18 cellular contexts compared by ENCODE assay signal in the genomic region with DNA sequence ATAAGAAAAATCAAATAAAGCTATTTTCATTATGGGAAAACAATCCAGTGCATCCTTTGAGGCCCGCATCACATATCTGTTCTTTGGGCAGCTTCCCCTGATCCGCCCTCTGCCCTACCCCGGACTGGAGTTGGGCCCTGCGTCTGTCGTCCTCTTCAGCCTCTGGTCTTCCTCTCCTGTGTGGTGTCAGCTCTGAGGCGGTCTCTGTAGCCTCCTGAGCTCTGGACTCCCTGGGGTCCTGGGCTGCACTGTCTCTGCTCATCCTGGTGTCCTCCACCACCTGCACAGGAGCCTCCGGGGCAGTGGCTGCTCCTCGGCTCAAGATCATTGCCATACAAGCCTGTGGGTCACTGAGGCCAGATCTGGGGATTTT. TPM values are rescaled to one million over a fixed set of nuclear protein-coding genes. Genes with fewer than 3 reads are reported as not detected.
DNase-seq lines count a peak whose midpoint lies in the region; ATAC-seq and TF ChIP-seq lines count a peak whose summit lies in the region.
"Had no signal": no experiment of that assay in that cellular context is flagged by ENCODE, and none has a peak within 500 bp of the region (broad histone marks: within the 10 kb centered on the region; RNA-seq: fewer than 3 reads in every experiment).

No MANE protein-coding gene starts in this region.

- H3K4me1 Mint-ChIP-seq in neural crest cell (peaks cover 38% of the 10 kb centered on the region), type B pancreatic cell (ENCODE audit: unreplicated experiment) (peaks cover 9% of the 10 kb centered on the region)

- peak overlapping the region; percentile 56 for H3K4me3 Mint-ChIP-seq in neural crest cell
- H3K4me3 Mint-ChIP-seq in type B pancreatic cell = no peak overlapping the region
- H3K4me3 Mint-ChIP-seq: H9 had no signal

- peak overlapping the region; percentile 2; the same call in 1 of the 2 replicates for H3K4me3 ChIP-seq in GM06990 (replicated peaks; ENCODE audit: low read depth, low read length)

- H3K27me3 Mint-ChIP-seq in neural crest cell (ENCODE audit: low read depth) = no peaks in the 10 kb centered on the region
- H3K27me3 Mint-ChIP-seq in type B pancreatic cell = no peaks in the 10 kb centered on the region

- ATAC-seq in HG02642 (IDR thresholded peaks at IDR 0.05; ENCODE audit: poor library complexity, unreplicated experiment) = peak; percentile 35
- ATAC-seq: Panc1, SK-N-SH treated with all-trans-retinoic acid at 6 μM for 48 hours had no signal

- DNase-seq in GM06990 (ENCODE audit: extremely low read depth, insufficient read length) = no peak
- no peak for DNase-seq in neural crest cell (ENCODE audit: low read depth, low spot score)
- no peak for DNase-seq in ACHN
- DNase-seq in central memory CD4-positive, alpha-beta T cell = no peak
- no peak for DNase-seq in NCI-H1092 (lab: John Stamatoyannopoulos, UW)
- DNase-seq in type B pancreatic cell (ENCODE audit: extremely low spot score, unreplicated experiment) = no peak
- DNase-seq: activated CD4-positive, alpha-beta T cell treated with anti-CD3 and anti-CD28 coated beads for 48 hours; activated CD8-positive, alpha-beta memory T cell treated with anti-CD3 and anti-CD28 coated beads, Interleukin-2, amount 50 U/mL, for 4 hours; activated naive CD4-positive, alpha-beta T cell; aorta; H9; IMR-90; NCI-H526 treated with DMSO at 0.1 percent for 48 hours had no signal

- in situ Hi-C loops in ACHN (cut with HindIII; ENCODE audit: low pct_ligation_motif_present, low pct_unique_long_range_greater_than_20kb, low sequenced_read_pairs) = no loop called here

- H3K27ac Mint-ChIP-seq in neural crest cell (ENCODE audit: unreplicated experiment) (peak overlapping the region; percentile 91), type B pancreatic cell (no peak overlapping the region)

- peaks cover 15% of the 10 kb centered on the region for H3K36me3 Mint-ChIP-seq in neural crest cell (ENCODE audit: low read depth)
- H3K36me3 Mint-ChIP-seq in type B pancreatic cell = peaks cover 4% of the 10 kb centered on the region

- H3K9me3 Mint-ChIP-seq in neural crest cell (no peaks in the 10 kb centered on the region), type B pancreatic cell (no peaks in the 10 kb centered on the region)
- H3K9me3 Mint-ChIP-seq: H9 had no signal

- peaks cover 3% of the 10 kb centered on the region for H3K36me3 ChIP-seq in GM06990 (ENCODE audit: control insufficient read depth, insufficient read depth, low read length)

- TF ChIP-seq CTCF in GM06990 (IDR thresholded peaks at IDR 0.05; ENCODE audit: insufficient read depth, low read length, poor library complexity, severe bottlenecking) (no peak), neural crest cell (conservative IDR thresholded peaks at IDR 0.05) (no peak), type B pancreatic cell (conservative IDR thresholded peaks at IDR 0.05) (no peak)

- peak overlapping the region; percentile 73 for H3K27ac ChIP-seq in angular gyrus (ENCODE audit: low read depth, low read length)

- H3K27me3 ChIP-seq in GM06990 (replicated peaks; ENCODE audit: control insufficient read depth, insufficient read depth, low read length) = no peaks in the 10 kb centered on the region

RNA-seq across cellular contexts. Expression of a gene that starts 7.4 kb away (rescaled TPM):
- total RNA-seq in neural crest cell (12.7 and 12.9 TPM in 2 replicates), type B pancreatic cell (ENCODE audit: low replicate concordance) (1.3 and 2.7 TPM in 2 replicates)
- total RNA-seq: Daoy had no signal

RNA-seq across cellular contexts. Expression of a gene that starts 18.6 kb away (rescaled TPM):
- total RNA-seq in neural crest cell (398 and 406 TPM in 2 replicates), type B pancreatic cell (ENCODE audit: low replicate concordance) (551 and 606 TPM in 2 replicates)

RNA-seq across cellular contexts. Expression of a gene that starts 48.4 kb away (rescaled TPM):
- total RNA-seq in neural crest cell = 104 and 131 TPM in 2 replicates
- 111 and 124 TPM in 2 replicates for total RNA-seq in type B pancreatic cell (ENCODE audit: low replicate concordance)

RNA-seq across cellular contexts. Expression of a gene that starts 50.5 kb away (rescaled TPM):
- total RNA-seq in neural crest cell (66.1 and 66.2 TPM in 2 replicates), type B pancreatic cell (ENCODE audit: low replicate concordance) (59.8 and 69.7 TPM in 2 replicates)
